29 cellular contexts compared by ENCODE assay signal in the genomic region with DNA sequence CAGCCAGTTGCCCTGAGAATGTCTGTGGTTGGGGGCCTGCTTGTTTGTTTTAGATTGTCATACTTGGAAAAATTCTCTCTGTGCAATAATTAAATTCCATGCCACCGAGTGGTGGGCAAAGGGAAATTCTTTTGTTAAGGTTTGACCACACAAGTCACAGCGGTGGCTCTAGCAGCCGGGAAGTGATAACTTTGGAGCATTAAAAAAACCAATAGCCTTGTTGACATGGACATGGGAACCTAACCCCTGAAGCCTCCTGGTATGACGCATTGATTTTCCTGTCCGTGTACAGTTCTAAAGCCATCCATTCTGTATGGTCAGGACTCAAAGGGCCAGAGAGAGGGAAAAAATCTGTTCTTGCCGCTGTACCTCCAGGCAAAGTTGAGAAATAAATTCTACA.
"Had no signal": no experiment of that assay in that cellular context is flagged by ENCODE, and none has a peak within 500 bp of the region (broad histone marks: within the 10 kb centered on the region; RNA-seq: fewer than 3 reads in every experiment).

No MANE protein-coding gene starts in this region.

- DNase-seq: activated CD4-positive, alpha-beta T cell treated with anti-CD3 and anti-CD28 coated beads for 48 hours; activated CD4-positive, alpha-beta T cell treated with anti-CD3 and anti-CD28 coated beads, Interleukin-2, amount 50 U/mL, for 4 hours; activated CD4-positive, CD25-positive, alpha-beta regulatory T cell treated with anti-CD3 and anti-CD28 coated beads, Interleukin-2, amount 50 U/mL, for 72 hours; activated CD8-positive, alpha-beta memory T cell treated with anti-CD3 and anti-CD28 coated beads, Interleukin-2, amount 50 U/mL, for 48 hours; activated CD8-positive, alpha-beta T cell treated with anti-CD3 and anti-CD28 coated beads, Interleukin-2, amount 10 ng/mL, durations not matched to agents 7 days and 5 days; activated naive CD4-positive, alpha-beta T cell treated with anti-CD3 and anti-CD28 coated beads, Interleukin-2, amount 50 U/mL, for 16 hours; activated naive CD8-positive, alpha-beta T cell treated with anti-CD3 and anti-CD28 coated beads, Interleukin-2, amount 10 ng/mL, durations not matched to agents 7 days and 5 days; activated T-cell treated with anti-CD3 and anti-CD28 coated beads, Interleukin-2, amount 50 U/mL, for 1 hour; adrenal gland; anterior cingulate cortex; body of pancreas; central memory CD4-positive, alpha-beta T cell; NCI-H1092; NCI-H1417; NCI-H1694; NCI-H2029; NCI-H510A treated with DMSO at 0.1 percent for 48 hours; NCI-H69; NK-92 treated with Interleukin-12 subunit alpha and Interleukin-12 subunit beta, amount 100 ng/mL, for 24 hours; OCI-M1; RPMI8226; SW 1271 had no signal

- H3K9me3 ChIP-seq: adrenal gland, body of pancreas had no signal

- H3K9ac ChIP-seq: KMS-11 had no signal

- H3K27me3 ChIP-seq: adrenal gland, body of pancreas had no signal

- H3K36me3 Mint-ChIP-seq: activated naive CD8-positive, alpha-beta T cell treated with anti-CD3 and anti-CD28 coated beads, Interleukin-2, amount 10 ng/mL, durations not matched to agents 7 days and 5 days; WTC11 had no signal

- H3K4me3 Mint-ChIP-seq: activated CD8-positive, alpha-beta T cell treated with anti-CD3 and anti-CD28 coated beads, Interleukin-2, amount 10 ng/mL, durations not matched to agents 7 days and 5 days; activated naive CD8-positive, alpha-beta T cell treated with anti-CD3 and anti-CD28 coated beads, Interleukin-2, amount 10 ng/mL, durations not matched to agents 7 days and 5 days; T-helper 1 cell treated with Interleukin-12 subunit alpha and Interleukin-12 subunit beta and Interleukin-4 antibody, amounts not matched to agents 30 μg/mL and 1 μg/mL, for 36 hours; WTC11 had no signal

- H3K4me3 ChIP-seq: adrenal gland, body of pancreas had no signal

- H3K36me3 ChIP-seq: adrenal gland had no signal

- H3K4me1 Mint-ChIP-seq: activated naive CD8-positive, alpha-beta T cell treated with anti-CD3 and anti-CD28 coated beads, Interleukin-2, amount 10 ng/mL, durations not matched to agents 7 days and 5 days had no signal

- H3K27me3 Mint-ChIP-seq: activated naive CD8-positive, alpha-beta T cell treated with anti-CD3 and anti-CD28 coated beads, Interleukin-2, amount 10 ng/mL, durations not matched to agents 7 days and 5 days had no signal

- H3K4me1 ChIP-seq: body of pancreas had no signal

- H3K27ac ChIP-seq: adrenal gland, body of pancreas, KMS-11 had no signal

- H3K4me2 ChIP-seq: KMS-11 had no signal

- H3K27ac Mint-ChIP-seq: activated CD8-positive, alpha-beta T cell treated with anti-CD3 and anti-CD28 coated beads, Interleukin-2, amount 10 ng/mL, durations not matched to agents 7 days and 5 days; activated naive CD8-positive, alpha-beta T cell treated with anti-CD3 and anti-CD28 coated beads, Interleukin-2, amount 10 ng/mL, durations not matched to agents 7 days and 5 days; T-helper 1 cell treated with Interleukin-12 subunit alpha and Interleukin-12 subunit beta and Interleukin-4 antibody, amounts not matched to agents 30 μg/mL and 1 μg/mL, for 36 hours; WTC11 had no signal

- FAIRE-seq: bronchial epithelial cell had no signal

- ATAC-seq: activated CD8-positive, alpha-beta T cell treated with anti-CD3 and anti-CD28 coated beads, Interleukin-2, amount 10 ng/mL, durations not matched to agents 7 days and 5 days; body of pancreas; Panc1; Right ventricle myocardium inferior; SK-N-SH treated with all-trans-retinoic acid at 6 μM for 48 hours; WTC11 had no signal

- H3K9me3 Mint-ChIP-seq: activated naive CD8-positive, alpha-beta T cell treated with anti-CD3 and anti-CD28 coated beads, Interleukin-2, amount 10 ng/mL, durations not matched to agents 7 days and 5 days had no signal
